In genomic region chr2:105786231-105787230, GRCh38 we compare ENCODE assay signal across 10 cellular contexts. TPM values are rescaled to one million over a fixed set of nuclear protein-coding genes. Genes with fewer than 3 reads are reported as not detected.
A peak's percentile ranks its signal among the peaks of the same experiment; 100 is the strongest.
DNase-seq lines count a peak whose midpoint lies in the region; ATAC-seq and TF ChIP-seq lines count a peak whose summit lies in the region.
"Had no signal": no experiment of that assay in that cellular context is flagged by ENCODE, and none has a peak within 500 bp of the region (broad histone marks: within the 10 kb centered on the region; RNA-seq: fewer than 3 reads in every experiment).

No MANE protein-coding gene starts in this region.

- intact Hi-C loops in activated CD4-positive, alpha-beta T cell treated with anti-CD3 and anti-CD28 coated beads for 36 hours (cut with DNase I, micrococcal nuclease): loop anchor here in 1 of 2 experiments (1.0 kb wide), 1 partner anchor 8 kb away; no protein-coding TSS in a partner anchor
- intact Hi-C loops in ascending aorta (cut with DNase I): no loop called here

- CTCF ChIA-PET in activated CD4-positive, alpha-beta T cell treated with anti-CD3 and anti-CD28 coated beads for 36 hours (lab: Charles Lee): interaction anchor here (1.0 to 3.2 kb wide), 4 partner anchors 12 to 16 kb away, joined by 3 to 15 read pairs (median 4); no protein-coding TSS in a partner anchor

- peaks cover 43% of the 10 kb centered on the region for H3K36me3 Mint-ChIP-seq in activated CD4-positive, alpha-beta T cell treated with anti-CD3 and anti-CD28 coated beads for 36 hours (ENCODE audit: low read depth)
- peaks cover 20% of the 10 kb centered on the region for H3K36me3 Mint-ChIP-seq in stimulated activated effector memory CD8-positive, alpha-beta T cell treated with anti-CD3 and anti-CD28 coated beads, Interleukin-12 subunit alpha, Interleukin-12 subunit beta, amount 100 ng/mL, for 72 hours

- H3K4me1 ChIP-seq in ascending aorta: peaks cover 20 to 32% of the 10 kb centered on the region in 2 donors

- H3K9me3 Mint-ChIP-seq in activated CD4-positive, alpha-beta T cell treated with anti-CD3 and anti-CD28 coated beads for 36 hours (ENCODE audit: low read depth): no peaks in the 10 kb centered on the region
- H3K9me3 Mint-ChIP-seq in stimulated activated effector memory CD8-positive, alpha-beta T cell treated with anti-CD3 and anti-CD28 coated beads, Interleukin-12 subunit alpha, Interleukin-12 subunit beta, amount 100 ng/mL, for 72 hours: no peaks in the 10 kb centered on the region

- no peak overlapping the region for H3K4me3 Mint-ChIP-seq in activated CD4-positive, alpha-beta T cell treated with anti-CD3 and anti-CD28 coated beads for 36 hours
- peak overlapping the region; percentile 46 for H3K4me3 Mint-ChIP-seq in stimulated activated effector memory CD8-positive, alpha-beta T cell treated with anti-CD3 and anti-CD28 coated beads, Interleukin-12 subunit alpha, Interleukin-12 subunit beta, amount 100 ng/mL, for 72 hours

- TF ChIP-seq CTCF in ascending aorta (IDR thresholded peaks at IDR 0.05): no peak

- H3K9me3 ChIP-seq in ascending aorta: no peaks in the 10 kb centered on the region
- H3K9me3 ChIP-seq: Peyer's patch had no signal

- H3K27ac ChIP-seq in ascending aorta: peak overlapping the region; percentile 68 to 81

- H3K27ac Mint-ChIP-seq in activated CD4-positive, alpha-beta T cell treated with anti-CD3 and anti-CD28 coated beads for 36 hours: peak overlapping the region; percentile 79
- H3K27ac Mint-ChIP-seq in stimulated activated effector memory CD8-positive, alpha-beta T cell treated with anti-CD3 and anti-CD28 coated beads, Interleukin-12 subunit alpha, Interleukin-12 subunit beta, amount 100 ng/mL, for 72 hours: peak overlapping the region; percentile 81

- no peaks in the 10 kb centered on the region for H3K27me3 ChIP-seq in ascending aorta
- H3K27me3 ChIP-seq: Peyer's patch had no signal

- POLR2A ChIA-PET in activated CD4-positive, alpha-beta T cell treated with anti-CD3 and anti-CD28 coated beads for 36 hours (lab: Charles Lee): interaction anchor here (0.6 to 4.3 kb wide), 3 partner anchors 9 to 105 kb away, joined by 3 to 24 read pairs (median 6); no protein-coding TSS in a partner anchor

- DNase-seq in activated CD4-positive, alpha-beta T cell treated with anti-CD3 and anti-CD28 coated beads for 36 hours: no peak
- DNase-seq in activated CD4-positive, alpha-beta T cell treated with anti-CD3 and anti-CD28 coated beads, Interleukin-2, amount 50 U/mL, for 1 hour: no peak
- DNase-seq in OCI-M1 (lab: John Stamatoyannopoulos, UW): peak; percentile 79
- DNase-seq in ascending aorta (ENCODE audit: low spot score in 2 of 2): no peak
- DNase-seq in stimulated activated effector memory CD8-positive, alpha-beta T cell treated with anti-CD3 and anti-CD28 coated beads, Interleukin-12 subunit alpha, Interleukin-12 subunit beta, amount 100 ng/mL, for 72 hours (ENCODE audit: low spot score in 2 of 2): no peak
- no peak for DNase-seq in HuH-7.5 (ENCODE audit: low spot score)
- DNase-seq: activated CD4-positive, alpha-beta T cell treated with anti-CD3 and anti-CD28 coated beads for 48 hours had no signal

- no peaks in the 10 kb centered on the region for H3K36me3 ChIP-seq in ascending aorta

- H3K4me3 ChIP-seq in ascending aorta: no peak overlapping the region
- H3K4me3 ChIP-seq: Peyer's patch had no signal

- peaks cover 98% of the 10 kb centered on the region for H3K4me1 Mint-ChIP-seq in activated CD4-positive, alpha-beta T cell treated with anti-CD3 and anti-CD28 coated beads for 36 hours
- H3K4me1 Mint-ChIP-seq in stimulated activated effector memory CD8-positive, alpha-beta T cell treated with anti-CD3 and anti-CD28 coated beads, Interleukin-12 subunit alpha, Interleukin-12 subunit beta, amount 100 ng/mL, for 72 hours: peaks cover 85% of the 10 kb centered on the region

- no peak for ATAC-seq in activated CD4-positive, alpha-beta T cell treated with anti-CD3 and anti-CD28 coated beads for 36 hours
- ATAC-seq in stimulated activated effector memory CD8-positive, alpha-beta T cell treated with anti-CD3 and anti-CD28 coated beads, Interleukin-12 subunit alpha, Interleukin-12 subunit beta, amount 100 ng/mL, for 72 hours: peak; percentile 53
- ATAC-seq in activated CD4-positive, CD25-positive, alpha-beta regulatory T cell treated with anti-CD3 and anti-CD28 coated beads, Interleukin-2, amount 50 U/mL, for 24 hours: no peak
- ATAC-seq in GM19467 (IDR thresholded peaks at IDR 0.05; ENCODE audit: unreplicated experiment): no peak

- no peaks in the 10 kb centered on the region for H3K27me3 Mint-ChIP-seq in activated CD4-positive, alpha-beta T cell treated with anti-CD3 and anti-CD28 coated beads for 36 hours

RNA-seq across cellular contexts. Expression of gene NCK2, which starts 41.8 kb away (rescaled TPM):
- total RNA-seq in activated CD4-positive, alpha-beta T cell treated with anti-CD3 and anti-CD28 coated beads for 36 hours: 10 to 100 TPM; 84.7 to 87.5 TPM
- total RNA-seq in ascending aorta: 57.6 TPM
